Comparison of ENCODE assay signal across 16 cellular contexts in the genomic region with DNA sequence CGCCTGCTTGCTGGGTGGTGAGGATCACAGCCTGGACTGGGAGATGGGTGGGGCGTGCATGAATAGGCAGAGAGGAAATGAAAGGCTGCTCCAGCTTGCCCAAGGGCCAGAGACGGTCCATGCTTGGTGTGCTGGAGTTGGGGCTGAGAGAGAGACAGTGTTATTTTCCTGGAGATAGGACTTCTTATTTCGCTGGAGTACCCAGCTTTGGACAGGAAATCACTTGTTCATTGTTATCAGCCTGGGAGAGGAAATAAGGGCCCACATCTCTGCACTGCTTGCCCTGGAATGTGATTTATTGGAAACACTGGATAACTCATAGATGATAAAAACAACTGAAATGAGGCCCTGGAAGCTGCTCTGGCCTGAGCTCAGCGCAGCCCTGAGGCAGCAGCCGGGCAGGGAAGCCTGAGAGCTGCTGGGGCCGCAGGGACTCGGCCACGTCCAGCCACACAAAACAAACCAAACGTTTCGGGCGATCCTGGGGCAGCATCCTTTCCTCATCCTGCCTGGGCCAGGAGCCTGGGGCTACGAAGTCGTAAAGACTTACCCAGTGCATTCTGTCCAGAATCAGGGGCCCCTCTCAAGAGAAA.
DNase-seq lines count a peak whose midpoint lies in the region; TF ChIP-seq lines count a peak whose summit lies in the region.
"Had no signal": no experiment of that assay in that cellular context is flagged by ENCODE, and none has a peak within 500 bp of the region (broad histone marks: within the 10 kb centered on the region; RNA-seq: fewer than 3 reads in every experiment).

No MANE protein-coding gene starts in this region.

- H3K27me3 Mint-ChIP-seq in CD14-positive monocyte (ENCODE audit: low read depth in 3 of 3) (peaks cover 2 to 9% (median 6%) of the 10 kb centered on the region in 3 donors), mesothelial cell of epicardium (ENCODE audit: low read depth) (no peaks in the 10 kb centered on the region), osteocyte (ENCODE audit: unreplicated experiment) (peaks cover 4% of the 10 kb centered on the region)

- no peak overlapping the region for H2BK5ac ChIP-seq in trophoblast cell (ENCODE audit: low read depth, low read length, poor library complexity)

- H2AK5ac ChIP-seq in trophoblast cell (ENCODE audit: low read length), result no peak overlapping the region

- no peak overlapping the region for H2BK120ac ChIP-seq in trophoblast cell (ENCODE audit: insufficient read depth, low read length, poor library complexity)

- no peak overlapping the region for H4K12ac ChIP-seq in trophoblast cell (ENCODE audit: low read depth, low read length)

- no peak overlapping the region for H3K18ac ChIP-seq in trophoblast cell (ENCODE audit: low read length)

- no peaks in the 10 kb centered on the region for H3K27me3 ChIP-seq in H7 (ENCODE audit: control insufficient read depth, insufficient read depth, low read length)
- H3K27me3 ChIP-seq in trophoblast cell (ENCODE audit: insufficient read depth, low read length), result no peaks in the 10 kb centered on the region

- H3K4me2 ChIP-seq in trophoblast cell (ENCODE audit: low read length), result no peak overlapping the region

- H3K36me3 Mint-ChIP-seq in CD14-positive monocyte (no peaks in the 10 kb centered on the region), mesothelial cell of epicardium (no peaks in the 10 kb centered on the region), osteocyte (ENCODE audit: unreplicated experiment) (no peaks in the 10 kb centered on the region)

- WGBS in trophoblast cell (ENCODE audit: extremely low coverage, insufficient coverage, insufficient read length), result no CpG with 5 or more reads among the region's 14 CpGs

- H3K27ac ChIP-seq in caudate nucleus (ENCODE audit: low read depth, low read length), result peak overlapping the region; percentile 55
- no peak overlapping the region for H3K27ac ChIP-seq in trophoblast cell (ENCODE audit: low read depth, low read length)
- H3K27ac ChIP-seq: parathyroid adenoma had no signal

- H3K4me3 Mint-ChIP-seq in CD14-positive monocyte (no peak overlapping the region), mesothelial cell of epicardium (no peak overlapping the region), osteocyte (ENCODE audit: unreplicated experiment) (no peak overlapping the region)

- H2AFZ ChIP-seq in trophoblast cell (ENCODE audit: insufficient read depth, low read length, poor library complexity), result no peak overlapping the region
- H2AFZ ChIP-seq: parathyroid adenoma had no signal

- H4K8ac ChIP-seq in trophoblast cell (ENCODE audit: low read depth, low read length), result no peak overlapping the region

- no peak overlapping the region for H3K9ac ChIP-seq in trophoblast cell (ENCODE audit: low read length)
- H3K9ac ChIP-seq: parathyroid adenoma had no signal

- DNase-seq in CD14-positive monocyte (ENCODE audit: low spot score), result peak; percentile 22
- peak; percentile 7 for DNase-seq in H7
- no peak for DNase-seq in caudate nucleus (lab: John Stamatoyannopoulos, UW)
- DNase-seq in mesothelial cell of epicardium (ENCODE audit: low spot score in 2 of 2, unreplicated experiment in 2 of 2), result no peak
- DNase-seq in osteocyte (ENCODE audit: extremely low spot score, unreplicated experiment), result no peak
- DNase-seq in trophoblast cell, result no peak
- no peak for DNase-seq in GM20000 (ENCODE audit: low spot score)
- no peak for DNase-seq in activated effector memory CD4-positive, alpha-beta T cell treated with Interleukin-2 at 50 U/mL for 16 hours
- DNase-seq: activated CD4-positive, alpha-beta T cell treated with anti-CD3 and anti-CD28 coated beads for 4 hours; activated naive CD4-positive, alpha-beta T cell; Caco-2; left cardiac atrium; NCI-H1092 treated with DMSO at 0.1 percent for 48 hours; NCI-H510A; stimulated activated CD4-positive, alpha-beta T cell treated with anti-CD3 and anti-CD28 coated beads, Interleukin-4, amount 100 ng/mL, for 24 hours had no signal

- H2BK12ac ChIP-seq in trophoblast cell (ENCODE audit: low read length), result no peak overlapping the region

- H3K4me1 Mint-ChIP-seq in CD14-positive monocyte (peaks cover 4% of the 10 kb centered on the region), mesothelial cell of epicardium (peaks cover 19% of the 10 kb centered on the region), osteocyte (ENCODE audit: unreplicated experiment) (peaks cover 15% of the 10 kb centered on the region)

- no peaks in the 10 kb centered on the region for H3K4me1 ChIP-seq in trophoblast cell (ENCODE audit: control insufficient read depth in 1 of 2, insufficient read depth in 2 of 2, low read length in 2 of 2)
- H3K4me1 ChIP-seq: Caco-2, parathyroid adenoma had no signal

- H3K36me3 ChIP-seq in H7 (replicated peaks; ENCODE audit: control insufficient read depth, insufficient read depth, low read length) (no peaks in the 10 kb centered on the region), trophoblast cell (ENCODE audit: control insufficient read depth in 1 of 2, insufficient read depth in 2 of 2, low read length in 2 of 2) (no peaks in the 10 kb centered on the region)

- H3K23ac ChIP-seq in trophoblast cell (ENCODE audit: low read length), result no peak overlapping the region

- intact Hi-C loops in CD14-positive monocyte (cut with micrococcal nuclease), result no loop called here

- no peak overlapping the region for H3K14ac ChIP-seq in trophoblast cell (ENCODE audit: low read length)

- H3K4ac ChIP-seq in trophoblast cell (ENCODE audit: low read depth, low read length), result no peak overlapping the region

- TF ChIP-seq CTCF in CD14-positive monocyte (IDR thresholded peaks at IDR 0.05), result no peak
- TF ChIP-seq CTCF in mesothelial cell of epicardium (IDR thresholded peaks at IDR 0.05; ENCODE audit: unreplicated experiment), result no peak
- no peak for TF ChIP-seq CTCF in osteocyte (IDR thresholded peaks at IDR 0.05)
- TF ChIP-seq CTCF in GM20000 (IDR thresholded peaks at IDR 0.05; ENCODE audit: extremely low read depth, missing control alignments), result no peak

- H3K79me1 ChIP-seq in trophoblast cell (ENCODE audit: low read length), result no peaks in the 10 kb centered on the region

- no peak overlapping the region for H3K4me3 ChIP-seq in H7 (ENCODE audit: insufficient read depth, low read depth, low read length)
- no peak overlapping the region for H3K4me3 ChIP-seq in trophoblast cell (ENCODE audit: low read depth, low read length)

- H3K9me3 Mint-ChIP-seq in CD14-positive monocyte (peaks cover 0 to 5% (median 0%) of the 10 kb centered on the region in 7 donors), mesothelial cell of epicardium (peaks cover 5% of the 10 kb centered on the region), osteocyte (ENCODE audit: unreplicated experiment) (peaks cover 4% of the 10 kb centered on the region)

- peaks cover 1% of the 10 kb centered on the region for H3K9me3 ChIP-seq in trophoblast cell (ENCODE audit: insufficient read depth, low read depth, low read length)

- no peak overlapping the region for H4K91ac ChIP-seq in trophoblast cell (ENCODE audit: low read depth, low read length)

- H3K27ac Mint-ChIP-seq in CD14-positive monocyte (no peak overlapping the region), mesothelial cell of epicardium (peak overlapping the region; percentile 53), osteocyte (ENCODE audit: unreplicated experiment) (no peak overlapping the region)

- no peaks in the 10 kb centered on the region for H3K79me2 ChIP-seq in trophoblast cell (ENCODE audit: control insufficient read depth, insufficient read depth, low read length, poor library complexity)
- H3K79me2 ChIP-seq: parathyroid adenoma had no signal

Comparison
In these comparisons a context has a peak if more than half of its experiments do, and no peak if none do; other contexts are left out.
1. DNase-seq: peak in CD14-positive monocyte (single experiment) and H7 (single experiment); none in caudate nucleus (0 of 61), mesothelial cell of epicardium (0 of 2), osteocyte (single experiment), trophoblast cell (0 of 2), GM20000 (single experiment) and activated effector memory CD4-positive, alpha-beta T cell treated with Interleukin-2 at 50 U/mL for 16 hours (single experiment).